In the genomic region with DNA sequence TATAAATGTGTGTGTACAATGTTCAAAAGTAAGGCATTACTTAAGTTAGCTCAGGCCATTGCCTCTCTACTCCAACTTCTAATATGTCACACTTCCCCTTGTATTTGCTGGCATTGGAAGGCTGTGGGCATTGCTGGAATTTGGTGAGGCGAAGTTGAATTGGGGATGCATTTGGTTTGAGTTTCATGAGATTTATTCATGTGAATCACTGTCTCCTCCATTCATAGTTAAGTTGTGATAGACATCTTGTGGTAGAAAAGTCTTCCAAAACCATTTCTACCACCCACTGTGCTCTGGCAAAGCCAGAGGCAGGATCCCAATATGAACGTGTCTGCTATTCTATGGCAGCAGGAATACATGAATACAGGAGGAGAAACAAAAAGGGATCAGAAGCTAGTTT, we compare ENCODE assay signal across 20 cellular contexts.
DNase-seq lines count a peak whose midpoint lies in the region; ATAC-seq and TF ChIP-seq lines count a peak whose summit lies in the region.
"Had no signal": no experiment of that assay in that cellular context is flagged by ENCODE, and none has a peak within 500 bp of the region (broad histone marks: within the 10 kb centered on the region; RNA-seq: fewer than 3 reads in every experiment).

No MANE protein-coding gene starts in this region.

- TF ChIP-seq EP300 in esophagus muscularis mucosa (IDR thresholded peaks at IDR 0.05): no peak

- intact Hi-C loops in esophagus muscularis mucosa (cut with DNase I): no loop called here

- no peak for ATAC-seq in HG03175 (IDR thresholded peaks at IDR 0.05; ENCODE audit: unreplicated experiment)
- ATAC-seq in HG03469 (IDR thresholded peaks at IDR 0.05; ENCODE audit: unreplicated experiment): no peak
- ATAC-seq: GM23338, HCT116 had no signal

- no peak for TF ChIP-seq CTCF in esophagus muscularis mucosa (IDR thresholded peaks at IDR 0.05)
- no peak for TF ChIP-seq CTCF in brain microvascular endothelial cell (IDR thresholded peaks at IDR 0.05; ENCODE audit: low read depth, low read length, missing control alignments)

- in situ Hi-C loops in G401 (cut with HindIII; ENCODE audit: low sequenced_read_pairs) (no loop called here), brain microvascular endothelial cell (cut with HindIII; ENCODE audit: low pct_ligation_motif_present, low sequenced_read_pairs) (no loop called here)

- H3K27ac ChIP-seq in esophagus muscularis mucosa (replicated peaks in 1 of 4): no peak overlapping the region
- no peak overlapping the region for H3K27ac ChIP-seq in brain microvascular endothelial cell
- H3K27ac ChIP-seq: BLaER1, KMS-11, PC-9 had no signal

- DNase-seq in G401 (ENCODE audit: low spot score) (peak; percentile 2), MG63 (peak; percentile 82), esophagus muscularis mucosa (ENCODE audit: extremely low spot score) (peak; percentile 24), brain microvascular endothelial cell (no peak), amniotic stem cell (lab: John Stamatoyannopoulos, UW) (no peak)
- DNase-seq: ACHN; CD8-positive, alpha-beta memory T cell; DMS79; NCI-H1092; NCI-H146; NCI-H2081; NCI-H510A treated with DMSO at 0.1 percent for 48 hours; NCI-H82; PC-9 had no signal

- no peak for TF ChIP-seq POLR2A in esophagus muscularis mucosa (IDR thresholded peaks at IDR 0.05; ENCODE audit: low read depth)

- no peaks in the 10 kb centered on the region for H3K4me1 ChIP-seq in esophagus muscularis mucosa

- H3K4me3 ChIP-seq in MG63 (no peak overlapping the region), esophagus muscularis mucosa (no peak overlapping the region), brain microvascular endothelial cell (ENCODE audit: low read depth, low read length) (no peak overlapping the region)
- H3K4me3 ChIP-seq: BLaER1, GM23338, PC-9 had no signal

- no peaks in the 10 kb centered on the region for H3K36me3 ChIP-seq in MG63
- H3K36me3 ChIP-seq in esophagus muscularis mucosa: no peaks in the 10 kb centered on the region
- H3K36me3 ChIP-seq in brain microvascular endothelial cell (replicated peaks): no peaks in the 10 kb centered on the region
- H3K36me3 ChIP-seq: BLaER1 had no signal

- 83% methylated on average over 2 of the region's 2 CpGs for WGBS in esophagus muscularis mucosa

- H3K9me3 ChIP-seq in MG63 (peaks cover 5% of the 10 kb centered on the region; the same call in 1 of the 2 replicates), esophagus muscularis mucosa (no peaks in the 10 kb centered on the region)

- H3K27me3 ChIP-seq in MG63: no peaks in the 10 kb centered on the region
- H3K27me3 ChIP-seq in esophagus muscularis mucosa: no peaks in the 10 kb centered on the region
- H3K27me3 ChIP-seq in brain microvascular endothelial cell (replicated peaks): no peaks in the 10 kb centered on the region
- H3K27me3 ChIP-seq: BLaER1 had no signal

Comparison
In these comparisons a context has a peak if more than half of its experiments do, and no peak if none do; other contexts are left out.
1. DNase-seq: peak in G401 (single experiment), MG63 (single experiment) and esophagus muscularis mucosa (single experiment); none in brain microvascular endothelial cell (single experiment) and amniotic stem cell (single experiment).